ENCODE assay signal across 8 cellular contexts in the genomic region with DNA sequence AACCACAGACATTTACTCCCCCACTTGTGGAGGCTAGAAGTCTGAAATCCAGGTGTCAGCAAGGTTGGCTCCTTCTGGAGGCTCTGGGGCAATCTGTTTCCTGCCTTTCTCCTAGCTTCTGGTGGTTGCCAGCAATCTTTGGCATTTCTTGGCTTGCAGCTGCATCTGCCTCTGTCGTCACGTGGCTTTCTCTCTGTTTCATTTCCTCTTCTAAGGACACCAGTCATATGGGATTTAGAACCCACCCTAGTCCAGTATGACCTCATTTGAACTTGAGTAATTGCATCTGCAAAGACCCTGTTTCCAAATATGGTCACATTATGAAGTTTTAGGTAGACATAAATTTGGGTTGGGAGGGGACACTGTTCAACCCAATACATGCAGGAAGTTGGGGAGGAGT. TPM values are rescaled to one million over a fixed set of nuclear protein-coding genes. Genes with fewer than 3 reads are reported as not detected.
DNase-seq lines count a peak whose midpoint lies in the region; TF ChIP-seq lines count a peak whose summit lies in the region.

No MANE protein-coding gene starts in this region.

- no peaks in the 10 kb centered on the region for H3K36me3 Mint-ChIP-seq in glutamatergic neuron (ENCODE audit: unreplicated experiment)

- H3K36me3 ChIP-seq in esophagus squamous epithelium (no peaks in the 10 kb centered on the region), SJCRH30 (no peaks in the 10 kb centered on the region)

- H3K4me3 ChIP-seq in esophagus squamous epithelium (no peak overlapping the region), skin epidermis (no peak overlapping the region), SJCRH30 (no peak overlapping the region)

- peaks cover 6% of the 10 kb centered on the region for H3K9me3 Mint-ChIP-seq in glutamatergic neuron (ENCODE audit: unreplicated experiment)

- no peak for TF ChIP-seq POLR2A in esophagus squamous epithelium (IDR thresholded peaks at IDR 0.05)

- peaks cover 12% of the 10 kb centered on the region for H3K27me3 Mint-ChIP-seq in glutamatergic neuron (ENCODE audit: unreplicated experiment)

- H3K27ac ChIP-seq in esophagus squamous epithelium (peak overlapping the region; percentile 53 to 91 (median 71)), skin epidermis (peak overlapping the region in 16 of 21 experiments; percentile 12 to 78 (median 65)), SJCRH30 (no peak overlapping the region)

- H3K4me1 ChIP-seq in esophagus squamous epithelium (peaks cover 20 to 84% (median 46%) of the 10 kb centered on the region in 3 donors), SJCRH30 (peaks cover 10% of the 10 kb centered on the region; the same call in 1 of the 2 replicates)

- peaks cover 18% of the 10 kb centered on the region for H3K4me1 Mint-ChIP-seq in glutamatergic neuron (ENCODE audit: low read depth, unreplicated experiment)

- WGBS in esophagus squamous epithelium, 2 donors = 3 to 4% methylated on average over 2 of the region's 2 CpGs

- TF ChIP-seq CTCF in GM20000 (IDR thresholded peaks at IDR 0.05; ENCODE audit: extremely low read depth, missing control alignments) (no peak), esophagus squamous epithelium (IDR thresholded peaks at IDR 0.05) (no peak), glutamatergic neuron (IDR thresholded peaks at IDR 0.05; ENCODE audit: partially characterized antibody, unreplicated experiment) (no peak)

- H3K27me3 ChIP-seq in esophagus squamous epithelium (peaks cover 0 to 3% (median 0%) of the 10 kb centered on the region in 4 donors), SJCRH30 (peaks cover 16% of the 10 kb centered on the region)

- H3K4me3 Mint-ChIP-seq in glutamatergic neuron (ENCODE audit: unreplicated experiment) = no peak overlapping the region

- H3K9me3 ChIP-seq in esophagus squamous epithelium (no peaks in the 10 kb centered on the region), SJCRH30 (replicated peaks) (no peaks in the 10 kb centered on the region)

- no peak overlapping the region for H3K27ac Mint-ChIP-seq in glutamatergic neuron (ENCODE audit: unreplicated experiment)

- intact Hi-C loops in esophagus squamous epithelium (cut with DNase I) = no loop called here

- DNase-seq in GM20000 (ENCODE audit: low spot score) = peak; percentile 56
- DNase-seq in NOMO-1 (lab: John Stamatoyannopoulos, UW; ENCODE audit: unreplicated experiment in 2 of 2) = peak; percentile 83 to 95
- no peak for DNase-seq in esophagus squamous epithelium (lab: John Stamatoyannopoulos, UW)
- DNase-seq in T-helper 1 cell = no peak
- no peak for DNase-seq in glutamatergic neuron
- DNase-seq in NCI-H2227 treated with DMSO at 0.1 percent for 48 hours (lab: John Stamatoyannopoulos, UW) = no peak
- no peak for DNase-seq in SJCRH30

RNA-seq across cellular contexts. Expression of gene EPB41L1, which starts 56.2 kb away (rescaled TPM):
- total RNA-seq in esophagus squamous epithelium (100 to 1,000 TPM in 1 of 4 donors, 10 to 100 TPM in 3; 39.1 to 112 (median 85.7) TPM), glutamatergic neuron (ENCODE audit: unreplicated experiment) (54.1 TPM)
- total RNA-seq in SJCRH30 (2014; rRNA removed; shearing (Covaris generic)) = 6.7 and 8.0 TPM in 2 replicates

Comparison
In these comparisons a context has a peak if more than half of its experiments do, and no peak if none do; other contexts are left out.
1. DNase-seq: peak in GM20000 (single experiment) and NOMO-1 (2 of 2); none in esophagus squamous epithelium (single experiment), T-helper 1 cell (0 of 5), glutamatergic neuron (single experiment), NCI-H2227 treated with DMSO at 0.1 percent for 48 hours (single experiment) and SJCRH30 (0 of 2).